Comparison of ENCODE assay signal across 8 cellular contexts in genomic region chr4:4492161-4492847, GRCh38. TPM values are rescaled to one million over a fixed set of nuclear protein-coding genes. Genes with fewer than 3 reads are reported as not detected.
DNase-seq lines count a peak whose midpoint lies in the region; ATAC-seq and TF ChIP-seq lines count a peak whose summit lies in the region.

No MANE protein-coding gene starts in this region.

- no peak overlapping the region for H3K4me3 Mint-ChIP-seq in GM23338

- ATAC-seq in GM19452 (IDR thresholded peaks at IDR 0.05; ENCODE audit: unreplicated experiment) (peak; percentile 68), HG03442 (IDR thresholded peaks at IDR 0.05; ENCODE audit: unreplicated experiment) (peak; percentile 65), GM23338 (no peak)

- no peaks in the 10 kb centered on the region for H3F3A ChIP-seq in GM23338 (replicated peaks; ENCODE audit: low read depth)

- H3K9me3 Mint-ChIP-seq in GM23338 = no peaks in the 10 kb centered on the region

- no peak overlapping the region for H2AFZ ChIP-seq in GM23338

- no peak overlapping the region for H3K27ac Mint-ChIP-seq in GM23338

- H3K9me2 ChIP-seq in GM23338 (ENCODE audit: insufficient read depth) = no peaks in the 10 kb centered on the region

- no peak overlapping the region for H3K4me2 ChIP-seq in GM23338

- H3K4me1 Mint-ChIP-seq in GM23338 = peaks cover 15% of the 10 kb centered on the region

- CTCF ChIA-PET in BJ (lab: Yijun Ruan, JAX) = interaction anchor here (2.9 kb wide), 1 partner anchor 82 kb away, joined by 6 read pairs; no protein-coding TSS in a partner anchor

- no peak overlapping the region for H3K27ac ChIP-seq in GM23338 (ENCODE audit: low read depth)

- H3K27me3 ChIP-seq in BJ (ENCODE audit: control insufficient read depth, insufficient read depth, low read length) (no peaks in the 10 kb centered on the region), GM23338 (ENCODE audit: insufficient read depth) (no peaks in the 10 kb centered on the region)

- POLR2A ChIA-PET in BJ (lab: Charles Lee) = no interaction called here

- H3K36me3 Mint-ChIP-seq in GM23338 (ENCODE audit: low read depth) = no peaks in the 10 kb centered on the region

- intact Hi-C loops in posterior cingulate gyrus (cut with DNase I) = no loop called here

- peaks cover 16% of the 10 kb centered on the region for H3K4me1 ChIP-seq in GM23338 (ENCODE audit: insufficient read depth)

- no peak for TF ChIP-seq CTCF in BJ (IDR thresholded peaks at IDR 0.05; ENCODE audit: insufficient read depth, low read depth, low read length)
- TF ChIP-seq CTCF in GM23338 (conservative IDR thresholded peaks at IDR 0.05; ENCODE audit: low read depth in 2 of 2) = no peak

- peaks cover 2% of the 10 kb centered on the region for H3K27me3 Mint-ChIP-seq in GM23338 (ENCODE audit: insufficient read depth, low read depth, poor library complexity)

- H3K36me3 ChIP-seq in BJ (ENCODE audit: control insufficient read depth, insufficient read depth, low read length) (no peaks in the 10 kb centered on the region), GM23338 (ENCODE audit: insufficient read depth) (no peaks in the 10 kb centered on the region)

- H3K4me3 ChIP-seq in BJ (ENCODE audit: low read depth, low read length) = no peak overlapping the region
- H3K4me3 ChIP-seq in GM23338 = no peak overlapping the region

- DNase-seq in BJ (ENCODE audit: low read depth) = peak; percentile 49
- DNase-seq in dermis microvascular lymphatic vessel endothelial cell (ENCODE audit: low read depth in 2 of 2) = peak; percentile 60 to 76
- DNase-seq in posterior cingulate gyrus = no peak
- no peak for DNase-seq in GM23338 (ENCODE audit: low spot score)
- no peak for DNase-seq in DMS 273 treated with DMSO at 0.1 percent for 48 hours (lab: John Stamatoyannopoulos, UW)
- no peak for DNase-seq in cerebellar cortex (ENCODE audit: low spot score)

- H4K20me1 ChIP-seq in GM23338 (replicated peaks; ENCODE audit: insufficient read depth) = no peaks in the 10 kb centered on the region

- peaks cover 6% of the 10 kb centered on the region; the same call in 1 of the 2 replicates for H3K79me2 ChIP-seq in GM23338 (replicated peaks; ENCODE audit: insufficient read depth)

TF ChIP-seq in GM23338, 12 proteins besides CTCF, POLR2A, EP300 and RAD21 (continues in another document):
- TF ChIP-seq ETS1 (IDR thresholded peaks at IDR 0.05) (no peak), NANOG (IDR thresholded peaks at IDR 0.05; ENCODE audit: borderline replicate concordance) (no peak), ZNF462 (CRISPR knock-in tag; IDR thresholded peaks at IDR 0.05) (no peak), CREB1 (CRISPR knock-in tag; IDR thresholded peaks at IDR 0.05; ENCODE audit: low read depth) (no peak), ZNF114 (CRISPR knock-in tag; IDR thresholded peaks at IDR 0.05) (no peak), EZH2phosphoT487 (IDR thresholded peaks at IDR 0.05; ENCODE audit: unreplicated experiment) (no peak), JUNB (IDR thresholded peaks at IDR 0.05; ENCODE audit: unreplicated experiment) (no peak), POLR2AphosphoS5 (IDR thresholded peaks at IDR 0.05; ENCODE audit: low read depth) (no peak), EZH2 (IDR thresholded peaks at IDR 0.05; ENCODE audit: low read depth, unreplicated experiment) (no peak), ZNF331 (CRISPR knock-in tag; IDR thresholded peaks at IDR 0.05; ENCODE audit: low read depth) (no peak), STAT1 (IDR thresholded peaks at IDR 0.05; ENCODE audit: unreplicated experiment) (no peak)

RNA-seq across cellular contexts. Expression of gene STX18, which starts 49.5 kb away (rescaled TPM):
- polyA plus RNA-seq in BJ (2011; rRNA removed) = 28.9 and 35.6 TPM in 2 replicates
- 16.0 and 25.2 TPM in 2 replicates for polyA minus RNA-seq in BJ (2011; rRNA and poly(A)+ RNA removed)
- 14.3 and 16.0 TPM in 2 replicates for total RNA-seq in dermis microvascular lymphatic vessel endothelial cell
- 15.9 and 30.8 TPM in 2 replicates for total RNA-seq in GM23338 (2014; rRNA removed; shearing (Covaris generic))
- 16.6 and 18.1 TPM in 2 replicates for polyA plus RNA-seq in GM23338 (2016; fragmentation: Nextera tagmentation; extraction: Ambion mirVana)

Comparison
In these comparisons a context has a peak if more than half of its experiments do, and no peak if none do; other contexts are left out.
1. DNase-seq: peak in BJ (single experiment) and dermis microvascular lymphatic vessel endothelial cell (2 of 2); none in posterior cingulate gyrus (0 of 10), GM23338 (single experiment), DMS 273 treated with DMSO at 0.1 percent for 48 hours (single experiment) and cerebellar cortex (single experiment).